Comparison of ENCODE assay signal across 8 cellular contexts in the genomic region with DNA sequence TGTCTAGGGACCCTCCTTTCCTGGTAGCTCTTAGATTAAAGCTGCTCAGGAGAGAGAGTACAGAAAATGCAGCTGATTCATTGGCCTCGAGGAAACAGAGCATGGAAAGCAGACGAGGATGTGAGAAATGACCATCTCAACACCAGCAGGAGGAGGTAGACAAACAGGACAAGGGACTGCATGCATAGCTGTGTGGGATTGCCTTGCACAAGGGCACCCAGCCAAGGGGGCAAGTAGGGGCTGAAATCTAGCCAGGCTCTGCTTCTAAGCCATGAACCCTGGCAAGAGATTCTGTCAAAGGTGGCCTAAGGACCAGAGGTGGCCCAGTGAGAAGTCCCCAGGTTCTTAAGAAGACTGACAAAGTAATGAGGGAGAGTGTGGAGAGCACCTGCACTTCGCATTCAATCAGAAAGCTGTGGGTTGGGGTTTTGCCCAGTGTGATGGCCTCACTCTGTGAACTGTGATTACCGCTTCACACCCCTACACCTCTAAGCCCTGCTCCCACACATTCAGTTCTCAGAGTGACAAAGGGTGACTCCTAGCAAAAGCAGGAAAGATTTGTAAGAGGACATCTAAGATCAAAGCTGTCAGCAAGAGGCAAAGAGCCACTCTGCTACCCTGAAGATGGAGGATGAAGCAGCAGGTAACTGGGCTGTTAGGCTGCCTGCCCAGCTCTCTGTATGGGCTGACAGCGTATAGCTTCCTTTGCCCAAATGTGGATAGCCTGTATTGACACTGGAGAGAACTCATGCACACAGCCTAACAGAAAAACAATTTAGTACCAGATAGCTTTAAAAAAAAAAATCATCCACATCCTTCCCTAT.
DNase-seq lines count a peak whose midpoint lies in the region; ATAC-seq and TF ChIP-seq lines count a peak whose summit lies in the region.
"Had no signal": no experiment of that assay in that cellular context is flagged by ENCODE, and none has a peak within 500 bp of the region (broad histone marks: within the 10 kb centered on the region; RNA-seq: fewer than 3 reads in every experiment).

No MANE protein-coding gene starts in this region.

- DNase-seq in GM20000 (ENCODE audit: low spot score) (peak; percentile 61), NCI-H2081 treated with DMSO at 0.1 percent for 48 hours (lab: John Stamatoyannopoulos, UW) (no peak)
- peak; percentile 75 for DNase-seq in stimulated activated CD4-positive, alpha-beta T cell treated with anti-CD3 and anti-CD28 coated beads, Interleukin-1b, Interleukin-23, amount 100 ng/mL, for 48 hours
- DNase-seq: activated naive CD8-positive, alpha-beta T cell treated with anti-CD3 and anti-CD28 coated beads, Interleukin-2, amount 10 ng/mL, durations not matched to agents 7 days and 5 days had no signal

- peak; percentile 75 for ATAC-seq in GM18858 (IDR thresholded peaks at IDR 0.05; ENCODE audit: unreplicated experiment)
- peak; percentile 71 for ATAC-seq in HG03432 (IDR thresholded peaks at IDR 0.05; ENCODE audit: unreplicated experiment)
- no peak for ATAC-seq in HG02623 (IDR thresholded peaks at IDR 0.05; ENCODE audit: unreplicated experiment)
- no peak for ATAC-seq in HG03159 (IDR thresholded peaks at IDR 0.05; ENCODE audit: unreplicated experiment)

- no peak for TF ChIP-seq CTCF in GM20000 (IDR thresholded peaks at IDR 0.05; ENCODE audit: extremely low read depth, missing control alignments)

Comparison
In these comparisons a context has a peak if more than half of its experiments do, and no peak if none do; other contexts are left out.
1. ATAC-seq: peak in GM18858 (single experiment) and HG03432 (single experiment); none in HG02623 (single experiment) and HG03159 (single experiment).